ENCODE assay signal across 19 cellular contexts in the genomic region with DNA sequence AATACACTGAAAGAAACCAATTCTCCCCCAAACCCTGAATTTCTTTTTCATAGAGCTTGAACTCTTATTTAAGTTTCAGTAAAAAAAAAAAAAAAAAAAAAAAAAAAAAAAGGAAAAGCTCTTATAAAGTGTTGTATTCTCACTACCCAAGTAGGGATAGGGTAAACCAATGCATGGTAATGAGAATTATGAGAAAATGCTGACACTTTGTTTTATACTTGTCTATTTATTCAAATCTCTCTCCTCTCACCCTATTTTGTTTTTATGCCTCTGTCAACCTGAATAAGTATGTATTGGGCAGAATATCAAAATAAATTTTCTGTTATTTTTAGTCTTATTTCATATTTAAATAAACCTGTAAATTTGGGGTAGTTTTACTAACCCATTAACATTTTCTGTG.
DNase-seq lines count a peak whose midpoint lies in the region; ATAC-seq, FAIRE-seq and TF ChIP-seq lines count a peak whose summit lies in the region.
"Had no signal": no experiment of that assay in that cellular context is flagged by ENCODE, and none has a peak within 500 bp of the region (broad histone marks: within the 10 kb centered on the region; RNA-seq: fewer than 3 reads in every experiment).

No MANE protein-coding gene starts in this region.

- FAIRE-seq in A549 (lab: Jason Lieb, UNC) (no peak), H1 (lab: Jason Lieb, UNC) (no peak)
- FAIRE-seq: GM12891, GM18507 had no signal

- no peak overlapping the region for H2BK120ac ChIP-seq in IMR-90 (ENCODE audit: low read depth, low read length)
- no peak overlapping the region for H2BK120ac ChIP-seq in H1 (replicated peaks; ENCODE audit: low read depth, low read length)

- dilution Hi-C loops in IMR-90 (cut with HindIII; ENCODE audit: low sequenced_read_pairs, unreplicated experiment) = no loop called here

- H3K4me1 ChIP-seq in A549 (no peaks in the 10 kb centered on the region), HUES48 (ENCODE audit: control insufficient read depth, insufficient read depth, low read length) (peaks cover 38% of the 10 kb centered on the region), IMR-90 (ENCODE audit: control insufficient read depth, insufficient read depth, low read length) (no peaks in the 10 kb centered on the region), H1 (replicated peaks in 1 of 4; ENCODE audit: control insufficient read depth in 3 of 4, insufficient read depth in 4 of 4, low read length in 3 of 4) (peaks cover 0 to 10% (median 6%) of the 10 kb centered on the region in 4 experiments; a peak in 3 of 7 replicates)

- peaks cover 0 to 3% of the 10 kb centered on the region in 2 experiments; a peak in 1 of 4 replicates for H3K79me2 ChIP-seq in H1 (ENCODE audit: control insufficient read depth in 1 of 2, insufficient read depth in 2 of 2, low read length in 2 of 2)

- POLR2A ChIA-PET in A549 (lab: Yijun Ruan, JAX) = no interaction called here
- POLR2A ChIA-PET in IMR-90 (lab: Charles Lee; ENCODE audit: unreplicated experiment) = no interaction called here
- POLR2A ChIA-PET in H1 (lab: Charles Lee; ENCODE audit: partially characterized antibody) = interaction anchor here (0.7 to 5.6 kb wide), 2 partner anchors 180 to 681 kb away, joined by 3 to 63 read pairs; a partner anchor contains a TSS
- POLR2A ChIA-PET in activated CD4-positive, alpha-beta T cell treated with anti-CD3 and anti-CD28 coated beads for 36 hours (lab: Charles Lee) = no interaction called here

- H3K23me2 ChIP-seq in H1 (ENCODE audit: low read depth, low read length) = 0 out of 2 replicates have a peak, but pooled peaks cover 4% of the 10 kb centered on the region

- TF ChIP-seq EP300 in A549 (IDR thresholded peaks at IDR 0.05) = no peak
- no peak for TF ChIP-seq EP300 in H1 (IDR thresholded peaks at IDR 0.05; ENCODE audit: borderline replicate concordance in 1 of 2, low read depth in 2 of 2, low read length in 2 of 2)

- no peak overlapping the region for H2BK20ac ChIP-seq in IMR-90 (ENCODE audit: low read depth, low read length)
- no peak overlapping the region for H2BK20ac ChIP-seq in H1 (ENCODE audit: low read length)

- H3K18ac ChIP-seq in IMR-90 (ENCODE audit: low read depth, low read length) = no peak overlapping the region
- H3K18ac ChIP-seq in H1 (ENCODE audit: extremely low read depth, low read length) = peak overlapping the region; percentile 85; the same call in 1 of the 2 replicates

- no peaks in the 10 kb centered on the region for H3K27me3 Mint-ChIP-seq in activated CD4-positive, alpha-beta T cell treated with anti-CD3 and anti-CD28 coated beads for 36 hours

- H4K91ac ChIP-seq in IMR-90 (ENCODE audit: insufficient read depth, low read depth, low read length) = no peak overlapping the region
- H4K91ac ChIP-seq in H1 (replicated peaks; ENCODE audit: insufficient read length, low read length) = no peak overlapping the region

- no peak overlapping the region for H3K56ac ChIP-seq in IMR-90 (ENCODE audit: extremely low read depth, insufficient read depth, low read length)
- no peak overlapping the region for H3K56ac ChIP-seq in H1 (replicated peaks; ENCODE audit: insufficient read length, low read depth, low read length)

- no peaks in the 10 kb centered on the region for H3K79me1 ChIP-seq in IMR-90 (ENCODE audit: low read depth in 1 of 2, low read length in 2 of 2)
- H3K79me1 ChIP-seq in H1 (ENCODE audit: low read depth, low read length) = no peaks in the 10 kb centered on the region

- no peak overlapping the region for H3K23ac ChIP-seq in IMR-90 (ENCODE audit: low read depth, low read length)
- H3K23ac ChIP-seq in H1 (ENCODE audit: insufficient read length) = no peak overlapping the region

- intact Hi-C loops in IMR-90 (cut with micrococcal nuclease) = no loop called here
- intact Hi-C loops in activated CD4-positive, alpha-beta T cell treated with anti-CD3 and anti-CD28 coated beads for 36 hours (cut with DNase I, micrococcal nuclease) = no loop called here

- CTCF ChIA-PET in A549 (lab: Yijun Ruan, JAX) = no interaction called here
- CTCF ChIA-PET in IMR-90 (lab: Yijun Ruan, JAX) = no interaction called here
- CTCF ChIA-PET in H1 (lab: Charles Lee; ENCODE audit: partially characterized antibody) = no interaction called here
- CTCF ChIA-PET in activated CD4-positive, alpha-beta T cell treated with anti-CD3 and anti-CD28 coated beads for 36 hours (lab: Charles Lee) = interaction anchor here (0.7 to 1.1 kb wide), 2 partner anchors 12 to 727 kb away, joined by 3 to 5 read pairs; no protein-coding TSS in a partner anchor

- TF ChIP-seq POLR2A in A549 (IDR thresholded peaks at IDR 0.05; ENCODE audit: low read length) = no peak
- TF ChIP-seq POLR2A in IMR-90 (IDR thresholded peaks at IDR 0.05; ENCODE audit: low read depth, low read length) = no peak
- TF ChIP-seq POLR2A in H1 (IDR thresholded peaks at IDR 0.05; ENCODE audit: control extremely low read depth in 1 of 2, low read depth in 2 of 2, low read length in 2 of 2) = no peak

- H3K9me3 ChIP-seq in A549 = no peaks in the 10 kb centered on the region
- H3K9me3 ChIP-seq in HUES48 (ENCODE audit: control insufficient read depth, insufficient read depth, low read length) = no peaks in the 10 kb centered on the region
- H3K9me3 ChIP-seq in IMR-90 (ENCODE audit: control insufficient read depth, insufficient read depth, low read length) = no peaks in the 10 kb centered on the region
- no peaks in the 10 kb centered on the region for H3K9me3 ChIP-seq in H1 (ENCODE audit: insufficient read depth in 2 of 2, low read depth in 1 of 2, low read length in 1 of 2)

- H3K4me2 ChIP-seq in A549 (no peak overlapping the region), IMR-90 (ENCODE audit: low read depth, low read length) (no peak overlapping the region), H1 (ENCODE audit: insufficient read depth in 1 of 2, low read depth in 2 of 2, low read length in 2 of 2) (no peak overlapping the region)

- H3K14ac ChIP-seq in IMR-90 (replicated peaks; ENCODE audit: low read depth, low read length) = no peak overlapping the region
- no peak overlapping the region for H3K14ac ChIP-seq in H1 (ENCODE audit: insufficient read length)

- 0 out of 2 replicates have a peak, but pooled peaks cover 3% of the 10 kb centered on the region for H3K9me1 ChIP-seq in IMR-90 (ENCODE audit: insufficient read depth, low read length)

- no peak for TF ChIP-seq CTCF in A549 (IDR thresholded peaks at IDR 0.05)
- no peak for TF ChIP-seq CTCF in IMR-90 (conservative IDR thresholded peaks at IDR 0.05; ENCODE audit: low read depth, low read length)
- no peak for TF ChIP-seq CTCF in H1 (IDR thresholded peaks at IDR 0.05; ENCODE audit: control extremely low read depth in 1 of 3, insufficient read depth in 1 of 3, low read depth in 1 of 3, low read length in 3 of 3)

- no peak overlapping the region for H3K27ac ChIP-seq in A549
- peak overlapping the region; percentile 42 for H3K27ac ChIP-seq in HUES48 (ENCODE audit: low read depth, low read length)
- no peak overlapping the region for H3K27ac ChIP-seq in IMR-90 (ENCODE audit: insufficient read depth, low read length)
- H3K27ac ChIP-seq in H1 (ENCODE audit: low read depth, low read length) = no peak overlapping the region

- ATAC-seq in A549 = no peak
- no peak for ATAC-seq in IMR-90 (ENCODE audit: low read depth)
- ATAC-seq in activated CD4-positive, alpha-beta T cell treated with anti-CD3 and anti-CD28 coated beads for 36 hours = no peak
- ATAC-seq in GM21619 (IDR thresholded peaks at IDR 0.05; ENCODE audit: unreplicated experiment) = no peak
- ATAC-seq: HCT116 had no signal

- DNase-seq in A549 (ENCODE audit: low read depth in 1 of 2, low spot score in 1 of 2) = no peak
- DNase-seq in IMR-90 = no peak
- DNase-seq in H1 (ENCODE audit: low read depth in 1 of 2, low spot score in 2 of 2) = no peak
- no peak for DNase-seq in activated CD4-positive, alpha-beta T cell treated with anti-CD3 and anti-CD28 coated beads for 36 hours
- DNase-seq in hypothalamus (lab: John Stamatoyannopoulos, UW) = no peak
- DNase-seq: 8988T; C1 segment of cervical spinal cord; Calu3; CD4-positive, alpha-beta memory T cell; COR-L47; DMS53; DMS79 treated with DMSO at 0.1 percent for 48 hours; GF-D8; H9 had no signal

- H3K4me3 ChIP-seq in A549 (no peak overlapping the region), HUES48 (ENCODE audit: low read depth, low read length) (no peak overlapping the region), IMR-90 (ENCODE audit: insufficient read depth, low read depth, low read length) (no peak overlapping the region), H1 (ENCODE audit: extremely low read depth in 1 of 4, insufficient read depth in 2 of 4, low read depth in 3 of 4, low read length in 4 of 4) (no peak overlapping the region)

- H3K4ac ChIP-seq in IMR-90 (ENCODE audit: low read depth, low read length) (no peak overlapping the region), H1 (replicated peaks; ENCODE audit: insufficient read length, low read depth, low read length) (no peak overlapping the region)

- no peak overlapping the region for H3K4me3 Mint-ChIP-seq in activated CD4-positive, alpha-beta T cell treated with anti-CD3 and anti-CD28 coated beads for 36 hours
- H3K4me3 Mint-ChIP-seq: CD4-positive, alpha-beta memory T cell; H9 had no signal

- H2BK5ac ChIP-seq in IMR-90 (ENCODE audit: low read depth, low read length, poor library complexity, severe bottlenecking) (no peak overlapping the region), H1 (ENCODE audit: low read depth, low read length) (no peak overlapping the region)

- no peak overlapping the region for H2AK9ac ChIP-seq in IMR-90 (replicated peaks; ENCODE audit: low read depth, low read length, poor library complexity)

- no peak overlapping the region for H3K27ac Mint-ChIP-seq in activated CD4-positive, alpha-beta T cell treated with anti-CD3 and anti-CD28 coated beads for 36 hours
- H3K27ac Mint-ChIP-seq: CD4-positive, alpha-beta memory T cell had no signal

- H2AK5ac ChIP-seq in IMR-90 (ENCODE audit: low read depth, low read length) = no peak overlapping the region
- no peak overlapping the region for H2AK5ac ChIP-seq in H1 (ENCODE audit: low read depth, low read length)

- no peaks in the 10 kb centered on the region for H3K4me1 Mint-ChIP-seq in activated CD4-positive, alpha-beta T cell treated with anti-CD3 and anti-CD28 coated beads for 36 hours
- H3K4me1 Mint-ChIP-seq: CD4-positive, alpha-beta memory T cell had no signal

- TF ChIP-seq RAD21 in A549 (conservative IDR thresholded peaks at IDR 0.05 in 1 of 2, IDR thresholded peaks at IDR 0.05 in 1 of 2) (no peak), IMR-90 (IDR thresholded peaks at IDR 0.05; ENCODE audit: low read length) (no peak), H1 (IDR thresholded peaks at IDR 0.05 in 1 of 2, conservative IDR thresholded peaks at IDR 0.05 in 1 of 2; ENCODE audit: low read depth in 2 of 2, low read length in 2 of 2) (no peak)

- no peak overlapping the region for H4K8ac ChIP-seq in IMR-90 (ENCODE audit: low read depth in 2 of 2, low read length in 2 of 2)
- no peak overlapping the region for H4K8ac ChIP-seq in H1 (ENCODE audit: extremely low read depth, insufficient read depth, low read length)

- H2BK15ac ChIP-seq in IMR-90 (ENCODE audit: low read depth, low read length) (no peak overlapping the region), H1 (ENCODE audit: low read length) (no peak overlapping the region)

- BruUV-seq in IMR-90 (replicated peaks; lab: Mats Ljungman, UMichigan) = no TSS peak

- no peak overlapping the region for H2AFZ ChIP-seq in IMR-90 (replicated peaks; ENCODE audit: low read length, poor library complexity)
- H2AFZ ChIP-seq in H1 (ENCODE audit: low read length) = no peak overlapping the region

- H3K27me3 ChIP-seq in HUES48 (ENCODE audit: control insufficient read depth, insufficient read depth, low read length) = no peaks in the 10 kb centered on the region
- no peaks in the 10 kb centered on the region for H3K27me3 ChIP-seq in IMR-90 (ENCODE audit: control insufficient read depth, insufficient read depth, low read length)
- H3K27me3 ChIP-seq in H1 (replicated peaks in 1 of 4; ENCODE audit: control insufficient read depth in 3 of 4, extremely low read depth in 1 of 4, insufficient read depth in 3 of 4, low read length in 3 of 4) = no peaks in the 10 kb centered on the region

- H4K20me1 ChIP-seq in IMR-90 (ENCODE audit: insufficient read depth, low read length) (no peaks in the 10 kb centered on the region), H1 (replicated peaks in 1 of 2; ENCODE audit: control insufficient read depth in 1 of 2, insufficient read depth in 2 of 2, low read length in 2 of 2) (no peaks in the 10 kb centered on the region)

- H2BK12ac ChIP-seq in H1 (ENCODE audit: low read depth, low read length) = no peak overlapping the region

- H3K9me3 Mint-ChIP-seq in activated CD4-positive, alpha-beta T cell treated with anti-CD3 and anti-CD28 coated beads for 36 hours (ENCODE audit: low read depth) = no peaks in the 10 kb centered on the region

- H3K36me3 ChIP-seq in HUES48 (ENCODE audit: control insufficient read depth, insufficient read depth, low read length) (no peaks in the 10 kb centered on the region), IMR-90 (ENCODE audit: control insufficient read depth, insufficient read depth, low read length) (no peaks in the 10 kb centered on the region), H1 (ENCODE audit: control insufficient read depth in 2 of 4, insufficient read depth in 4 of 4, low read length in 3 of 4) (no peaks in the 10 kb centered on the region)

- H3K36me3 Mint-ChIP-seq in activated CD4-positive, alpha-beta T cell treated with anti-CD3 and anti-CD28 coated beads for 36 hours (ENCODE audit: low read depth) = no peaks in the 10 kb centered on the region
- H3K36me3 Mint-ChIP-seq: CD4-positive, alpha-beta memory T cell had no signal

- H4K5ac ChIP-seq in IMR-90 (ENCODE audit: low read depth, low read length) (no peak overlapping the region), H1 (ENCODE audit: insufficient read length, low read depth, low read length) (peak overlapping the region; percentile 98)

- H3K9ac ChIP-seq in HUES48 (ENCODE audit: low read depth, low read length) = no peak overlapping the region
- no peak overlapping the region for H3K9ac ChIP-seq in IMR-90 (ENCODE audit: low read depth, low read length)
- no peak overlapping the region for H3K9ac ChIP-seq in H1 (replicated peaks in 1 of 4; ENCODE audit: extremely low read depth in 1 of 4, low read depth in 3 of 4, low read length in 3 of 4)

- in situ Hi-C loops in IMR-90 (cut with MboI; ENCODE audit: low sequenced_read_pairs) = no loop called here
